Comparison of ENCODE assay signal across 8 cellular contexts in the genomic region with DNA sequence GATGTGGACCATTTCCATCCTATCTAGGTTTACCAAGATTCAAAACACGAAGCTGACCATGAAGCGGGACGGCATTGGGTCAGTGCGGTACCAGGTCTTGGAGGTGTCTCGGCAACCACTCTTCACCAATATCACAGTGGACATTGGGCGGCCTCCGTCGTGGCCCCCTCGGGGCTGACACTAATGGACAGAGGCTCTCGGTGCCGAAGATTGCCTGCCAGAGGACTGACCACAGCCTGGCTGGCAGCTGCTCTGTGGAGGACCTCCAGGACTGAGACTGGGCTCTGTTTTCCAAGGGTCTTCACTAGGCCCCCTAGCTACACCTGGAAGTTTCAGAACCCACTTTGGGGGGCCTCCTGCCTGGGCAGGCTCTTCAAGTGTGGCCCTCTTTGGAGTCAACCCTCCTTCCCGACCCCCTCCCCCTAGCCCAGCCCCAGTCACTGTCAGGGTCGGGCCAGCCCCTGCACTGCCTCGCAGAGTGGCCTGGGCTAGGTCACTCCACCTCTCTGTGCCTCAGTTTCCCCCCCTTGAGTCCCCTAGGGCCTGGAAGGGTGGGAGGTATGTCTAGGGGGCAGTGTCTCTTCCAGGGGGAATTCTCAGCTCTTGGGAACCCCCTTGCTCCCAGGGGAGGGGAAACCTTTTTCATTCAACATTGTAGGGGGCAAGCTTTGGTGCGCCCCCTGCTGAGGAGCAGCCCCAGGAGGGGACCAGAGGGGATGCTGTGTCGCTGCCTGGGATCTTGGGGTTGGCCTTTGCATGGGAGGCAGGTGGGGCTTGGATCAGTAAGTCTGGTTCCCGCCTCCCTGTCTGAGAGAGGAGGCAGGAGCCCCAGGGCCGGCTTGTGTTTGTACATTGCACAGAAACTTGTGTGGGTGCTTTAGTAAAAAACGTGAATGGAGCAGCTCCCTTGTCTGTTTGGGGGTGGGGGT. TPM values are rescaled to one million over a fixed set of nuclear protein-coding genes. Genes with fewer than 3 reads are reported as not detected.
DNase-seq lines count a peak whose midpoint lies in the region; ATAC-seq and TF ChIP-seq lines count a peak whose summit lies in the region.

No MANE protein-coding gene starts in this region.

- in situ Hi-C loops in GM13976 (cut with MboI; ENCODE audit: low sequenced_read_pairs, unreplicated experiment) = no loop called here

- H3K4me3 ChIP-seq in SK-N-MC (peak overlapping the region; percentile 78), fibroblast of the aortic adventitia (ENCODE audit: low read depth, low read length) (peak overlapping the region; percentile 75), sigmoid colon (peak overlapping the region; percentile 47 to 77 (median 56))

- H3K9ac ChIP-seq in SK-N-MC (ENCODE audit: insufficient read length) = peak overlapping the region; percentile 65

- H3K27ac ChIP-seq in SK-N-MC (no peak overlapping the region), sigmoid colon (peak overlapping the region; percentile 68 to 84 (median 79))

- H3K4me1 ChIP-seq in sigmoid colon = peaks cover 0 to 18% (median 14%) of the 10 kb centered on the region in 4 donors

- no peaks in the 10 kb centered on the region for H3K9me3 ChIP-seq in SK-N-MC (ENCODE audit: low read depth, low read length)
- H3K9me3 ChIP-seq in sigmoid colon = no peaks in the 10 kb centered on the region

- no peaks in the 10 kb centered on the region for H3K27me3 ChIP-seq in sigmoid colon

- 73 to 76% methylated on average over 19 of the region's 19 CpGs for WGBS in sigmoid colon, 2 donors

- DNase-seq in GM13976 (ENCODE audit: low spot score) (peak; percentile 52), SK-N-MC (ENCODE audit: low read depth, low spot score) (no peak), fibroblast of the aortic adventitia (ENCODE audit: low read depth) (no peak), sigmoid colon (no peak), ureter (ENCODE audit: low spot score) (no peak)

- TF ChIP-seq CTCF in GM13976 (IDR thresholded peaks at IDR 0.05; ENCODE audit: borderline replicate concordance, control extremely low read depth, extremely low read depth, insufficient read depth, missing control alignments) (no peak), fibroblast of the aortic adventitia (IDR thresholded peaks at IDR 0.05; ENCODE audit: insufficient read depth, low read length) (no peak), sigmoid colon (IDR thresholded peaks at IDR 0.05) (no peak)

- peaks cover 9% of the 10 kb centered on the region; the same call in 1 of the 2 replicates for H3K36me3 ChIP-seq in SK-N-MC (ENCODE audit: insufficient read depth, low read length)
- peaks cover 0 to 7% (median 3%) of the 10 kb centered on the region in 4 donors for H3K36me3 ChIP-seq in sigmoid colon

- no peak for TF ChIP-seq EP300 in sigmoid colon (IDR thresholded peaks at IDR 0.05)

- intact Hi-C loops in sigmoid colon (cut with DNase I) = loop anchor here (5.0 to 10.0 kb wide), 2 partner anchors 43 to 224 kb away; partner anchors contain the start of genes DMAP1 and IPO13

- ATAC-seq in GM18867 (IDR thresholded peaks at IDR 0.05; ENCODE audit: unreplicated experiment) (no peak), HG03460 (IDR thresholded peaks at IDR 0.05; ENCODE audit: unreplicated experiment) (no peak), GM19395 (IDR thresholded peaks at IDR 0.05; ENCODE audit: unreplicated experiment) (no peak)

- TF ChIP-seq POLR2A in sigmoid colon (IDR thresholded peaks at IDR 0.05) = no peak

RNA-seq across cellular contexts. Expression of gene CCDC24, which starts 0.9 kb away (rescaled TPM):
- total RNA-seq in fibroblast of the aortic adventitia (ENCODE audit: low replicate concordance) (2.6 TPM in 2 replicates), sigmoid colon (1 to 10 TPM; 2.7 to 6.6 (median 3.9) TPM), ureter (22.6 TPM)
- polyA plus RNA-seq in sigmoid colon = 10 to 100 TPM; 16.7 to 19.2 (median 19.2) TPM

RNA-seq across cellular contexts. Expression of gene B4GALT2, which starts 11.5 kb away (rescaled TPM):
- 19.7 and 99.1 TPM in 2 replicates for total RNA-seq in fibroblast of the aortic adventitia (ENCODE audit: low replicate concordance)
- total RNA-seq in sigmoid colon = 10 to 100 TPM; 30.1 to 55.9 (median 51.1) TPM
- polyA plus RNA-seq in sigmoid colon = 10 to 100 TPM; 14.8 to 32.0 (median 26.4) TPM
- 39.7 TPM for total RNA-seq in ureter

RNA-seq across cellular contexts. Expression of gene ATP6V0B, which starts 15.8 kb away (rescaled TPM):
- total RNA-seq in fibroblast of the aortic adventitia (ENCODE audit: low replicate concordance) = 47.3 and 53.1 TPM in 2 replicates
- 100 to 1,000 TPM in 3 of 4 donors, 10 to 100 TPM in 1; 67.9 to 152 (median 128) TPM for total RNA-seq in sigmoid colon
- polyA plus RNA-seq in sigmoid colon = 100 to 1,000 TPM; 108 to 286 (median 129) TPM
- 98.3 TPM for total RNA-seq in ureter

RNA-seq across cellular contexts. Expression of gene DPH2, which starts 20.7 kb away (rescaled TPM):
- 15.1 and 15.6 TPM in 2 replicates for total RNA-seq in fibroblast of the aortic adventitia (ENCODE audit: low replicate concordance)
- total RNA-seq in sigmoid colon = 10 to 100 TPM; 10.7 to 37.2 (median 12.8) TPM
- polyA plus RNA-seq in sigmoid colon = 10 to 100 TPM; 10.8 to 31.3 (median 11.3) TPM
- total RNA-seq in ureter = 32.2 TPM

RNA-seq across cellular contexts. Expression of gene SLC6A9, which starts 40.7 kb away (rescaled TPM):
- 6.8 and 25.9 TPM in 2 replicates for total RNA-seq in fibroblast of the aortic adventitia (ENCODE audit: low replicate concordance)
- 10 to 100 TPM in 2 of 4 donors, 1 to 10 TPM in 2; 5.4 to 16.6 (median 9.3) TPM for total RNA-seq in sigmoid colon
- 10 to 100 TPM in 1 of 3 donors, 1 to 10 TPM in 2; 2.4 to 24.5 (median 4.4) TPM for polyA plus RNA-seq in sigmoid colon
- 38.3 TPM for total RNA-seq in ureter
